2 cellular contexts compared by ENCODE assay signal in genomic region chr3:9792405-9793160, GRCh38.
TF ChIP-seq lines count a peak whose summit lies in the region.

Gene ARPC4 (plus strand): TSS chr3:9793082. CDS start chr3:9793122, 40 bp downstream.
Gene TADA3 (minus strand): TSS chr3:9792473. CDS start chr3:9791466, 1,007 bp downstream.

TF ChIP-seq in IMR-90, 13 proteins besides CTCF, POLR2A, EP300 and RAD21:
- TF ChIP-seq RCOR1 (IDR thresholded peaks at IDR 0.05; ENCODE audit: insufficient replicate concordance, low read length) (no peak), ELK1 (IDR thresholded peaks at IDR 0.05; ENCODE audit: borderline replicate concordance, low read depth, low read length) (peak; percentile 86; the same call in 1 of the 2 replicates), RFX5 (IDR thresholded peaks at IDR 0.05; ENCODE audit: low read depth, low read length) (no peak), NFE2L2 (IDR thresholded peaks at IDR 0.05; ENCODE audit: low read depth, low read length) (no peak), FOS (IDR thresholded peaks at IDR 0.05; ENCODE audit: low read depth, low read length) (no peak), MXI1 (IDR thresholded peaks at IDR 0.05; ENCODE audit: borderline replicate concordance, low read depth, low read length) (no peak), MAZ (IDR thresholded peaks at IDR 0.05; ENCODE audit: borderline replicate concordance, low read depth, low read length) (peak; percentile 78), CEBPB (IDR thresholded peaks at IDR 0.05; ENCODE audit: low read depth, low read length) (no peak), MAFK (IDR thresholded peaks at IDR 0.05; ENCODE audit: low read depth, low read length) (no peak), SMC3 (IDR thresholded peaks at IDR 0.05; ENCODE audit: low read depth, low read length) (no peak), CHD1 (IDR thresholded peaks at IDR 0.05; ENCODE audit: low read depth, low read length) (peak; percentile 100; the same call in 1 of the 2 replicates), BHLHE40 (IDR thresholded peaks at IDR 0.05; ENCODE audit: low read depth, low read length) (peak; percentile 98)
- TF ChIP-seq, protein P1, sequence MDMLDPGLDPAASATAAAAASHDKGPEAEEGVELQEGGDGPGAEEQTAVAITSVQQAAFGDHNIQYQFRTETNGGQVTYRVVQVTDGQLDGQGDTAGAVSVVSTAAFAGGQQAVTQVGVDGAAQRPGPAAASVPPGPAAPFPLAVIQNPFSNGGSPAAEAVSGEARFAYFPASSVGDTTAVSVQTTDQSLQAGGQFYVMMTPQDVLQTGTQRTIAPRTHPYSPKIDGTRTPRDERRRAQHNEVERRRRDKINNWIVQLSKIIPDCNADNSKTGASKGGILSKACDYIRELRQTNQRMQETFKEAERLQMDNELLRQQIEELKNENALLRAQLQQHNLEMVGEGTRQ (IDR thresholded peaks at IDR 0.05; ENCODE audit: low read depth, low read length): no peak

TF ChIP-seq in endothelial cell of umbilical vein, 7 proteins besides CTCF, POLR2A, EP300 and RAD21:
- TF ChIP-seq POLR2AphosphoS5 (IDR thresholded peaks at IDR 0.05; ENCODE audit: insufficient read depth, low read depth, low read length): peak; percentile 90
- TF ChIP-seq JUN (IDR thresholded peaks at IDR 0.05; ENCODE audit: borderline replicate concordance, insufficient read depth, insufficient read length, low read depth): no peak
